In genomic region chr9:94390427-94391098, GRCh38 we compare ENCODE assay signal across 8 cellular contexts.
A peak's percentile ranks its signal among the peaks of the same experiment; 100 is the strongest.
DNase-seq lines count a peak whose midpoint lies in the region; ATAC-seq, FAIRE-seq and TF ChIP-seq lines count a peak whose summit lies in the region.
"Not testable (repeated sequence)": the region's sequence is repeated elsewhere in the genome, so short reads cannot be mapped to it uniquely, and the experiment has no call there.

No MANE protein-coding gene starts in this region.

- TF ChIP-seq EP300 in GM12878 (IDR thresholded peaks at IDR 0.05; ENCODE audit: borderline replicate concordance in 1 of 2, control insufficient read depth in 1 of 2, low read depth in 2 of 2, low read length in 2 of 2) = not testable (repeated sequence)

- not testable (repeated sequence) for H3K36me3 ChIP-seq in A673 (ENCODE audit: insufficient read depth, low read length, poor library complexity, severe bottlenecking); RWPE2 (ENCODE audit: low read depth); GM12878 (ENCODE audit: control insufficient read depth in 2 of 2, insufficient read depth in 2 of 2, low read length in 1 of 2)

- not testable (repeated sequence) for H3K27ac ChIP-seq in A673 (ENCODE audit: low read depth, low read length, poor library complexity, severe bottlenecking); GM12878 (ENCODE audit: control insufficient read depth, insufficient read depth); foreskin keratinocyte
- peak overlapping the region; percentile 38 for H3K27ac ChIP-seq in RWPE2 (ENCODE audit: poor library complexity, severe bottlenecking)

- SMC1A ChIA-PET in GM12878 (lab: Charles Lee; ENCODE audit: uncharacterized antibody, unreplicated experiment) = not testable (repeated sequence)

- 0 out of 2 replicates have a peak overlapping the region, but pooled peaks have one; percentile 9 for H3K4me2 ChIP-seq in GM12878 (ENCODE audit: control insufficient read depth, insufficient read depth)

- H3K4me1 Mint-ChIP-seq in dendritic cell treated with granulocyte-macrophage colony-stimulating factor and Interleukin-4, amounts not matched to agents 40 ng/mL and 50 ng/mL, for 4 days (ENCODE audit: low read depth) = peaks cover 32% of the 10 kb centered on the region
- peaks cover 11% of the 10 kb centered on the region for H3K4me1 Mint-ChIP-seq in nephron progenitor cell
- not testable (repeated sequence) for H3K4me1 Mint-ChIP-seq in type B pancreatic cell (ENCODE audit: unreplicated experiment)

- peak; percentile 73 for FAIRE-seq in GM18507 (lab: Jason Lieb, UNC)
- FAIRE-seq in GM12878 (lab: Jason Lieb, UNC) = peak; percentile 44

- not testable (repeated sequence) for TF ChIP-seq POLR2A in GM12878 (IDR thresholded peaks at IDR 0.05; ENCODE audit: low read depth, low read length)

- TF ChIP-seq RAD21 in GM12878 (IDR thresholded peaks at IDR 0.05; ENCODE audit: insufficient read depth, low read depth, low read length) = not testable (repeated sequence)

- not testable (repeated sequence) for H2AFZ ChIP-seq in GM12878 (ENCODE audit: control insufficient read depth, low read depth, low read length)

- H4K20me1 ChIP-seq in GM12878 (ENCODE audit: control insufficient read depth, insufficient read depth) = not testable (repeated sequence)

- RAD21 ChIA-PET in GM12878 (lab: Charles Lee; ENCODE audit: unreplicated experiment) = not testable (repeated sequence)

- H3K79me2 ChIP-seq in GM12878 (ENCODE audit: control insufficient read depth, insufficient read depth, low read length) = peaks cover 26% of the 10 kb centered on the region

- not testable (repeated sequence) for H3K4me3 ChIP-seq in A673 (ENCODE audit: low read depth, low read length, poor library complexity, severe bottlenecking); RWPE2 (ENCODE audit: severe bottlenecking); GM12878

- CTCF ChIA-PET in A673 (lab: Charles Lee); GM12878 (lab: Yijun Ruan, JAX): not testable (repeated sequence)

- BruUV-seq in A673 (replicated peaks; lab: Mats Ljungman, UMichigan) = not testable (repeated sequence)
- BruUV-seq in GM12878 (replicated peaks; lab: Mats Ljungman, UMichigan) = TSS peak; percentile 4

- not testable (repeated sequence) for H3K4me3 Mint-ChIP-seq in dendritic cell treated with granulocyte-macrophage colony-stimulating factor and Interleukin-4, amounts not matched to agents 40 ng/mL and 50 ng/mL, for 4 days; nephron progenitor cell; type B pancreatic cell

- WGBS in GM12878 (ENCODE audit: insufficient coverage, insufficient replicate concordance, low lambda C conversion rate, missing lambda C conversion rate) = 79% methylated on average over 3 of the region's 5 CpGs

- DNase-seq in A673 (ENCODE audit: low spot score) (peak; percentile 4), foreskin keratinocyte (peak; percentile 49 to 76)
- DNase-seq in GM18507 (ENCODE audit: extremely low spot score, insufficient read length, low read depth); RWPE2 (ENCODE audit: low spot score); GM12878 (ENCODE audit: low read depth, low spot score); nephron progenitor cell; type B pancreatic cell (ENCODE audit: extremely low spot score, unreplicated experiment): not testable (repeated sequence)

- not testable (repeated sequence) for H3K4me1 ChIP-seq in A673 (ENCODE audit: insufficient read depth, low read length, poor library complexity, severe bottlenecking); RWPE2 (ENCODE audit: insufficient read depth, poor library complexity, severe bottlenecking); GM12878 (ENCODE audit: control insufficient read depth, insufficient read depth, low read length); foreskin keratinocyte

- ATAC-seq in RWPE2 (ENCODE audit: low read depth) = peak; percentile 96
- ATAC-seq in GM12878 = peak; percentile 17; the same call in 1 of the 3 replicates
- peak; percentile 93 for ATAC-seq in foreskin keratinocyte

- not testable (repeated sequence) for H3K9ac ChIP-seq in GM12878 (ENCODE audit: control insufficient read depth, insufficient read depth, low read length)

- POLR2A ChIA-PET in A673 (lab: Charles Lee; ENCODE audit: low non-redundant PET); GM12878 (lab: Charles Lee): not testable (repeated sequence)

- peak overlapping the region; percentile 20 for H3K27ac Mint-ChIP-seq in dendritic cell treated with granulocyte-macrophage colony-stimulating factor and Interleukin-4, amounts not matched to agents 40 ng/mL and 50 ng/mL, for 4 days
- peak overlapping the region; percentile 21 for H3K27ac Mint-ChIP-seq in nephron progenitor cell
- peak overlapping the region; percentile 23 for H3K27ac Mint-ChIP-seq in type B pancreatic cell

- H3K27me3 ChIP-seq in A673 (replicated peaks; ENCODE audit: insufficient read depth, low read depth, low read length, poor library complexity); RWPE2 (ENCODE audit: insufficient read depth, poor library complexity, severe bottlenecking); GM12878 (replicated peaks in 1 of 2; ENCODE audit: control insufficient read depth in 2 of 2, insufficient read depth in 2 of 2, low read length in 1 of 2); foreskin keratinocyte: not testable (repeated sequence)

- in situ Hi-C loops in GM12878 (cut with MboI) = not testable (repeated sequence)

- H3K36me3 Mint-ChIP-seq in dendritic cell treated with granulocyte-macrophage colony-stimulating factor and Interleukin-4, amounts not matched to agents 40 ng/mL and 50 ng/mL, for 4 days (ENCODE audit: low read depth); nephron progenitor cell (ENCODE audit: low read depth); type B pancreatic cell: not testable (repeated sequence)

- not testable (repeated sequence) for TF ChIP-seq CTCF in A673 (conservative IDR thresholded peaks at IDR 0.05; ENCODE audit: low read depth, low read length); RWPE2 (IDR thresholded peaks at IDR 0.05; ENCODE audit: poor library complexity, severe bottlenecking); GM12878 (IDR thresholded peaks at IDR 0.05 in 2 of 3, conservative IDR thresholded peaks at IDR 0.05 in 1 of 3; ENCODE audit: control insufficient read depth in 2 of 3, extremely low read depth in 1 of 3, insufficient read depth in 1 of 3, low read depth in 3 of 3, low read length in 3 of 3); foreskin keratinocyte (conservative IDR thresholded peaks at IDR 0.05); nephron progenitor cell (IDR thresholded peaks at IDR 0.05); type B pancreatic cell (conservative IDR thresholded peaks at IDR 0.05)

- H3K9me3 Mint-ChIP-seq in dendritic cell treated with granulocyte-macrophage colony-stimulating factor and Interleukin-4, amounts not matched to agents 40 ng/mL and 50 ng/mL, for 4 days; nephron progenitor cell; type B pancreatic cell: not testable (repeated sequence)

- H3K27me3 Mint-ChIP-seq in dendritic cell treated with granulocyte-macrophage colony-stimulating factor and Interleukin-4, amounts not matched to agents 40 ng/mL and 50 ng/mL, for 4 days; nephron progenitor cell (ENCODE audit: low read depth, poor library complexity); type B pancreatic cell: not testable (repeated sequence)

- intact Hi-C loops in A673 (cut with micrococcal nuclease; ENCODE audit: unreplicated experiment); GM12878 (cut with micrococcal nuclease; ENCODE audit: unreplicated experiment); dendritic cell treated with granulocyte-macrophage colony-stimulating factor and Interleukin-4, amounts not matched to agents 40 ng/mL and 50 ng/mL, for 4 days (cut with micrococcal nuclease): not testable (repeated sequence)

- not testable (repeated sequence) for H3K9me3 ChIP-seq in A673 (ENCODE audit: low read depth, low read length, poor library complexity, severe bottlenecking); RWPE2 (ENCODE audit: severe bottlenecking); GM12878 (replicated peaks; ENCODE audit: control insufficient read depth, insufficient read depth, low read length)

TF ChIP-seq in GM12878, 131 proteins besides CTCF, POLR2A, EP300 and RAD21:
- TF ChIP-seq SRF (IDR thresholded peaks at IDR 0.05; ENCODE audit: low read depth in 2 of 2, low read length in 2 of 2) = 0 out of 4 replicates have a peak, but pooled peaks of 1 of the 2 experiments have one; percentile 18

Comparison
In these comparisons a context has a peak if more than half of its experiments do, and no peak if none do; other contexts are left out.
1. ATAC-seq: peak in every context shown above with its lines; median percentile 96 in RWPE2; 93 in foreskin keratinocyte; 17 in GM12878.